Comparison of ENCODE assay signal across 6 cellular contexts in genomic region chr6:35468980-35469710, GRCh38. TPM values are rescaled to one million over a fixed set of nuclear protein-coding genes. Genes with fewer than 3 reads are reported as not detected.
DNase-seq lines count a peak whose midpoint lies in the region; TF ChIP-seq lines count a peak whose summit lies in the region.

No MANE protein-coding gene starts in this region.

- peaks cover 43% of the 10 kb centered on the region for H3K4me1 Mint-ChIP-seq in activated T-cell treated with anti-CD3 and anti-CD28 coated beads, Interleukin-2, amount 50 U/mL, for 24 hours (ENCODE audit: low read depth)

- H3K27ac Mint-ChIP-seq in activated T-cell treated with anti-CD3 and anti-CD28 coated beads, Interleukin-2, amount 50 U/mL, for 24 hours = peak overlapping the region; percentile 99

- no peak for TF ChIP-seq CTCF in dorsolateral prefrontal cortex (IDR thresholded peaks at IDR 0.05 in 54 of 56, conservative IDR thresholded peaks at IDR 0.05 in 2 of 56; ENCODE audit: low read depth in 1 of 56, partially characterized antibody in 56 of 56)

- no peaks in the 10 kb centered on the region for H3K27me3 ChIP-seq in dorsolateral prefrontal cortex

- no peak for DNase-seq in activated T-cell treated with anti-CD3 and anti-CD28 coated beads, Interleukin-2, amount 50 U/mL, for 24 hours
- DNase-seq in activated T-cell treated with anti-CD3 and anti-CD28 coated beads for 4 hours (no peak), dorsolateral prefrontal cortex (peak in 1 of 10 donors; percentile 26), posterior vena cava (ENCODE audit: low spot score) (peak; percentile 82), DMS79 (lab: John Stamatoyannopoulos, UW) (no peak), COLO829 (ENCODE audit: low spot score) (no peak)

- H3K9me3 Mint-ChIP-seq in activated T-cell treated with anti-CD3 and anti-CD28 coated beads, Interleukin-2, amount 50 U/mL, for 24 hours = no peaks in the 10 kb centered on the region

- H3K27ac ChIP-seq in dorsolateral prefrontal cortex = peak overlapping the region in 58 of 59 donors; percentile 48 to 97 (median 86)

- peak overlapping the region; percentile 98 for H3K4me3 Mint-ChIP-seq in activated T-cell treated with anti-CD3 and anti-CD28 coated beads, Interleukin-2, amount 50 U/mL, for 24 hours

- intact Hi-C loops in dorsolateral prefrontal cortex (cut with DNase I) = loop anchor here (1.0 to 5.0 kb wide), 6 partner anchors 16 to 268 kb away; partner anchors contain the start of genes PPARD (in 2 of the 2), ARMC12 (in 1 of the 2), DEF6 (in 1 of the 2) and FANCE (in 1 of the 2)
- intact Hi-C loops in posterior vena cava (cut with DNase I) = no loop called here

- no peaks in the 10 kb centered on the region for H3K27me3 Mint-ChIP-seq in activated T-cell treated with anti-CD3 and anti-CD28 coated beads, Interleukin-2, amount 50 U/mL, for 24 hours

- H3K36me3 Mint-ChIP-seq in activated T-cell treated with anti-CD3 and anti-CD28 coated beads, Interleukin-2, amount 50 U/mL, for 24 hours (ENCODE audit: low read depth) = peaks cover 96% of the 10 kb centered on the region

- H3K4me3 ChIP-seq in dorsolateral prefrontal cortex = peak overlapping the region; percentile 58 to 97 (median 79)

RNA-seq across cellular contexts. Expression of gene RPL10A, which starts 0.9 kb away (rescaled TPM):
- total RNA-seq in dorsolateral prefrontal cortex (100 to 1,000 TPM; 245 to 522 (median 369) TPM), posterior vena cava (1,000 to 10,000 TPM in 1 of 2 donors, 100 to 1,000 TPM in 1; 816 to 1,010 TPM)

RNA-seq across cellular contexts. Expression of gene FANCE, which starts 17.0 kb away (rescaled TPM):
- total RNA-seq in dorsolateral prefrontal cortex (1 to 10 TPM; 1.8 to 5.5 (median 3.2) TPM), posterior vena cava (1 to 10 TPM; 2.5 to 4.0 TPM)

RNA-seq across cellular contexts. Expression of gene TEAD3, which starts 27.7 kb away (rescaled TPM):
- total RNA-seq in dorsolateral prefrontal cortex (1 to 10 TPM; 1.0 to 7.6 (median 2.6) TPM), posterior vena cava (10 to 100 TPM; 69.8 to 73.8 TPM)

RNA-seq across cellular contexts. Expression of gene TULP1, which starts 43.6 kb away (rescaled TPM):
- total RNA-seq in dorsolateral prefrontal cortex = 1 to 10 TPM in 5 of 120 experiments, under 1 TPM in 15, not detected in 100; 0.24 to 2.6 (median 0.79) TPM
- total RNA-seq in posterior vena cava = not detected

Comparison
In these comparisons a context has a peak if more than half of its experiments do, and no peak if none do; other contexts are left out.
1. RNA of gene TEAD3, which starts 27.7 kb away (total RNA-seq): 69.8 to 73.8 TPM in posterior vena cava; 1.0 to 7.6 TPM in dorsolateral prefrontal cortex; every median in the first group is over 4 times any median in the second.
2. intact Hi-C loops: an anchor here in dorsolateral prefrontal cortex (1.0 to 5.0 kb wide); none called in posterior vena cava.